16 cellular contexts compared by ENCODE assay signal in genomic region chr11:1661454-1662269, GRCh38. TPM values are rescaled to one million over a fixed set of nuclear protein-coding genes. Genes with fewer than 3 reads are reported as not detected.
DNase-seq lines count a peak whose midpoint lies in the region; ATAC-seq and TF ChIP-seq lines count a peak whose summit lies in the region.
"Not testable (repeated sequence)": the region's sequence is repeated elsewhere in the genome, so short reads cannot be mapped to it uniquely, and the experiment has no call there.
"Had no signal": no experiment of that assay in that cellular context is flagged by ENCODE, and none has a peak within 500 bp of the region (broad histone marks: within the 10 kb centered on the region; RNA-seq: fewer than 3 reads in every experiment).

No MANE protein-coding gene starts in this region.

- not testable (repeated sequence) for H3K36me3 Mint-ChIP-seq in Calu3 (ENCODE audit: insufficient read depth, unreplicated experiment); T-helper 17 cell (ENCODE audit: low read depth); naive thymus-derived CD4-positive, alpha-beta T cell

- H3K4me3 ChIP-seq in mammary epithelial cell (replicated peaks in 1 of 3; ENCODE audit: insufficient read depth in 1 of 3, low read depth in 2 of 3, low read length in 3 of 3); hepatocyte; liver (ENCODE audit: low read depth in 1 of 3, low read length in 3 of 3); naive thymus-derived CD4-positive, alpha-beta T cell (ENCODE audit: low read length): not testable (repeated sequence)

- TF ChIP-seq RAD21 in liver (IDR thresholded peaks at IDR 0.05) = not testable (repeated sequence)

- H3K79me2 ChIP-seq in mammary epithelial cell (ENCODE audit: insufficient read depth, low read length); hepatocyte: not testable (repeated sequence)

- peak overlapping the region; percentile 30 for H3K4me2 ChIP-seq in mammary epithelial cell (ENCODE audit: insufficient read depth, low read depth, low read length)
- H3K4me2 ChIP-seq in hepatocyte = not testable (repeated sequence)

- ATAC-seq in T-helper 17 cell = not testable (repeated sequence)
- peak; percentile 10 for ATAC-seq in naive thymus-derived CD4-positive, alpha-beta T cell

- intact Hi-C loops in Calu3 (cut with micrococcal nuclease; ENCODE audit: unreplicated experiment); mammary epithelial cell (cut with micrococcal nuclease); naive thymus-derived CD4-positive, alpha-beta T cell (cut with micrococcal nuclease): not testable (repeated sequence)

- H2AFZ ChIP-seq in mammary epithelial cell (ENCODE audit: low read depth, low read length); hepatocyte: not testable (repeated sequence)

- H3K9me3 ChIP-seq in T-helper 17 cell (ENCODE audit: control insufficient read depth, low read length, poor library complexity, severe bottlenecking); mammary epithelial cell (replicated peaks; ENCODE audit: insufficient read depth, low read length); hepatocyte (ENCODE audit: low read depth); liver (ENCODE audit: control insufficient read depth in 4 of 4, low read length in 3 of 4); naive thymus-derived CD4-positive, alpha-beta T cell (ENCODE audit: control insufficient read depth in 2 of 3, low read length in 3 of 3): not testable (repeated sequence)

- peak; percentile 27 for DNase-seq in Calu3
- DNase-seq in T-helper 17 cell; hepatocyte (ENCODE audit: low spot score); naive thymus-derived CD4-positive, alpha-beta T cell: not testable (repeated sequence)
- DNase-seq in mammary epithelial cell = peak; percentile 55
- peak; percentile 20 for DNase-seq in stimulated activated CD8-positive, alpha-beta memory T cell treated with anti-CD3 and anti-CD28 coated beads, Interleukin-4, amount 100 ng/mL, for 48 hours

- 13% methylated on average over 6 of the region's 25 CpGs for WGBS in mammary epithelial cell (ENCODE audit: low coverage, missing lambda C conversion rate)
- WGBS in hepatocyte (ENCODE audit: low lambda C conversion rate, missing lambda C conversion rate) = 77% methylated on average over 20 of the region's 25 CpGs
- 23% methylated on average over 21 of the region's 25 CpGs for WGBS in liver

- H4K20me1 ChIP-seq in mammary epithelial cell (ENCODE audit: insufficient read depth, low read length); hepatocyte (ENCODE audit: insufficient read depth, poor library complexity, severe bottlenecking): not testable (repeated sequence)

- TF ChIP-seq CTCF in Calu3 (IDR thresholded peaks at IDR 0.05; ENCODE audit: unreplicated experiment); mammary epithelial cell (conservative IDR thresholded peaks at IDR 0.05 in 1 of 2, IDR thresholded peaks at IDR 0.05 in 1 of 2; ENCODE audit: extremely low read depth in 1 of 2, insufficient read depth in 1 of 2, low read depth in 1 of 2, low read length in 2 of 2); hepatocyte (IDR thresholded peaks at IDR 0.05; ENCODE audit: poor library complexity); liver (IDR thresholded peaks at IDR 0.05; ENCODE audit: low read depth, low read length, missing input control): not testable (repeated sequence)

- POLR2A ChIA-PET in naive thymus-derived CD4-positive, alpha-beta T cell (lab: Charles Lee) = not testable (repeated sequence)

- H3K27me3 Mint-ChIP-seq in Calu3 (ENCODE audit: unreplicated experiment) (peaks cover 75% of the 10 kb centered on the region), T-helper 17 cell (peaks cover 39% of the 10 kb centered on the region)
- peaks cover 13 to 28% (median 19%) of the 10 kb centered on the region in 5 donors for H3K27me3 Mint-ChIP-seq in naive thymus-derived CD4-positive, alpha-beta T cell

- not testable (repeated sequence) for H3K27ac Mint-ChIP-seq in Calu3 (ENCODE audit: unreplicated experiment); T-helper 17 cell; naive thymus-derived CD4-positive, alpha-beta T cell

- dilution Hi-C loops in mammary epithelial cell (cut with HindIII; ENCODE audit: low sequenced_read_pairs) = not testable (repeated sequence)

- in situ Hi-C loops in mammary epithelial cell (cut with MboI; ENCODE audit: low sequenced_read_pairs in 2 of 2) = not testable (repeated sequence)

- CTCF ChIA-PET in Calu3 (lab: Charles Lee); mammary epithelial cell (lab: Charles Lee; ENCODE audit: low non-redundant PET); naive thymus-derived CD4-positive, alpha-beta T cell (lab: Charles Lee): not testable (repeated sequence)

- not testable (repeated sequence) for H3K9me3 Mint-ChIP-seq in Calu3 (ENCODE audit: low read depth, unreplicated experiment); naive thymus-derived CD4-positive, alpha-beta T cell

- H3K27ac ChIP-seq in mammary epithelial cell (ENCODE audit: insufficient read depth, low read depth, low read length); naive thymus-derived CD4-positive, alpha-beta T cell (ENCODE audit: low read depth, low read length): not testable (repeated sequence)
- H3K27ac ChIP-seq in hepatocyte (peak overlapping the region; percentile 63), liver (ENCODE audit: low read depth in 1 of 2, low read length in 2 of 2) (peak overlapping the region; percentile 77 to 78)

- BruUV-seq in Calu3 (replicated peaks; lab: Mats Ljungman, UMichigan); mammary epithelial cell (replicated peaks; lab: Mats Ljungman, UMichigan): not testable (repeated sequence)

- H3K4me1 ChIP-seq in mammary epithelial cell (ENCODE audit: insufficient read depth, low read length); naive thymus-derived CD4-positive, alpha-beta T cell (ENCODE audit: control insufficient read depth in 2 of 2, insufficient read depth in 2 of 2, low read length in 2 of 2): not testable (repeated sequence)
- peaks cover 12% of the 10 kb centered on the region for H3K4me1 ChIP-seq in hepatocyte (ENCODE audit: insufficient read depth)
- H3K4me1 ChIP-seq in liver (ENCODE audit: control insufficient read depth in 4 of 4, insufficient read depth in 4 of 4, low read length in 3 of 4) = peaks cover 2 to 13% (median 7%) of the 10 kb centered on the region in 4 donors

- not testable (repeated sequence) for H3K27me3 ChIP-seq in mammary epithelial cell (ENCODE audit: insufficient read depth, low read length); hepatocyte; liver (ENCODE audit: control insufficient read depth in 4 of 4, insufficient read depth in 4 of 4, low read length in 3 of 4); naive thymus-derived CD4-positive, alpha-beta T cell (ENCODE audit: control insufficient read depth in 2 of 2, insufficient read depth in 2 of 2, low read length in 2 of 2)

- not testable (repeated sequence) for H3K9ac ChIP-seq in mammary epithelial cell (ENCODE audit: insufficient read depth, low read length)
- peak overlapping the region in 1 of 2 donors; percentile 74 for H3K9ac ChIP-seq in liver (ENCODE audit: low read depth in 1 of 2, low read length in 2 of 2)

- H3K9me2 ChIP-seq in hepatocyte (replicated peaks; ENCODE audit: insufficient read depth) = not testable (repeated sequence)

- H3K4me3 Mint-ChIP-seq in Calu3 (ENCODE audit: low read depth, unreplicated experiment) = not testable (repeated sequence)
- peak overlapping the region; percentile 21 for H3K4me3 Mint-ChIP-seq in T-helper 17 cell
- H3K4me3 Mint-ChIP-seq in naive thymus-derived CD4-positive, alpha-beta T cell = peak overlapping the region in 1 of 10 donors; percentile 11

- not testable (repeated sequence) for H3K36me3 ChIP-seq in mammary epithelial cell (ENCODE audit: insufficient read depth, low read length); hepatocyte (replicated peaks; ENCODE audit: insufficient read depth, low read depth); liver (ENCODE audit: control insufficient read depth in 4 of 4, insufficient read depth in 3 of 4, low read depth in 1 of 4, low read length in 3 of 4); naive thymus-derived CD4-positive, alpha-beta T cell (ENCODE audit: control insufficient read depth in 2 of 3, insufficient read depth in 3 of 3, low read length in 3 of 3)

- not testable (repeated sequence) for H3K4me1 Mint-ChIP-seq in Calu3 (ENCODE audit: low read depth, unreplicated experiment)
- peaks cover 12% of the 10 kb centered on the region for H3K4me1 Mint-ChIP-seq in T-helper 17 cell
- peaks cover 4 to 26% (median 14%) of the 10 kb centered on the region in 7 donors for H3K4me1 Mint-ChIP-seq in naive thymus-derived CD4-positive, alpha-beta T cell

RNA-seq across cellular contexts. Expression of gene KRTAP5-5, which starts 32.1 kb away (rescaled TPM):
- total RNA-seq in Calu3 (2022) (not detected in 2 replicates), T-helper 17 cell (not detected), mammary epithelial cell (not detected), hepatocyte (not detected in 2 replicates), liver (not detected)
- polyA plus RNA-seq in mammary epithelial cell (not detected), hepatocyte (0.39 and 0.54 TPM in 2 replicates), liver (not detected)
- not detected for polyA minus RNA-seq in mammary epithelial cell
- total RNA-seq in naive thymus-derived CD4-positive, alpha-beta T cell = not detected
- polyA plus RNA-seq in naive thymus-derived CD4-positive, alpha-beta T cell = not detected
- total RNA-seq: CD4-positive, alpha-beta memory T cell; GM12878; GM23338; H9; HT-29; K562; M059J; OCI-LY7 had no signal
- polyA plus RNA-seq: AG04450; CD4-positive, alpha-beta memory T cell; GM12878; GM23338; K562 had no signal

RNA-seq across cellular contexts. Expression of gene KRTAP5-6, which starts 35.3 kb away (rescaled TPM):
- not detected in 2 replicates for total RNA-seq in Calu3 (2022)
- not detected for total RNA-seq in T-helper 17 cell
- total RNA-seq in mammary epithelial cell = not detected
- not detected for polyA plus RNA-seq in mammary epithelial cell
- polyA minus RNA-seq in mammary epithelial cell = not detected
- total RNA-seq in hepatocyte = not detected in 2 replicates
- not detected in 2 replicates for polyA plus RNA-seq in hepatocyte
- total RNA-seq in liver = under 1 TPM in 1 of 2 donors, not detected in 1; 0.84 TPM
- 1 to 10 TPM in 1 of 2 donors, not detected in 1; 1.2 TPM for polyA plus RNA-seq in liver
- total RNA-seq in naive thymus-derived CD4-positive, alpha-beta T cell = not detected
- polyA plus RNA-seq in naive thymus-derived CD4-positive, alpha-beta T cell = not detected
- total RNA-seq: CD4-positive, alpha-beta memory T cell; GM12878; GM23338; H9; HT-29; K562; M059J; OCI-LY7 had no signal
- polyA plus RNA-seq: AG04450; CD4-positive, alpha-beta memory T cell; GM12878; GM23338; K562 had no signal

RNA-seq across cellular contexts. Expression of gene KRTAP5-4, which starts 39.7 kb away (rescaled TPM):
- total RNA-seq in Calu3 (2022) (not detected in 2 replicates), T-helper 17 cell (not detected), mammary epithelial cell (not detected), hepatocyte (not detected in 2 replicates), liver (not detected)
- polyA plus RNA-seq in mammary epithelial cell (not detected), hepatocyte (not detected in 2 replicates), liver (not detected)
- not detected for polyA minus RNA-seq in mammary epithelial cell
- total RNA-seq in naive thymus-derived CD4-positive, alpha-beta T cell = not detected
- polyA plus RNA-seq in naive thymus-derived CD4-positive, alpha-beta T cell = not detected
- total RNA-seq: CD4-positive, alpha-beta memory T cell; GM12878; GM23338; H9; HT-29; K562; M059J; OCI-LY7 had no signal
- polyA plus RNA-seq: AG04450; CD4-positive, alpha-beta memory T cell; GM12878; GM23338; K562 had no signal

RNA-seq across cellular contexts. Expression of gene KRTAP5-3, which starts 53.4 kb away (rescaled TPM):
- total RNA-seq in Calu3 (2022) = not detected in 2 replicates
- not detected for total RNA-seq in T-helper 17 cell
- not detected for total RNA-seq in mammary epithelial cell
- polyA plus RNA-seq in mammary epithelial cell = not detected
- not detected for polyA minus RNA-seq in mammary epithelial cell
- not detected in 2 replicates for total RNA-seq in hepatocyte
- polyA plus RNA-seq in hepatocyte = not detected in 2 replicates
- total RNA-seq in liver = not detected
- polyA plus RNA-seq in liver = not detected
- not detected for total RNA-seq in naive thymus-derived CD4-positive, alpha-beta T cell
- polyA plus RNA-seq in naive thymus-derived CD4-positive, alpha-beta T cell = not detected
- total RNA-seq: CD4-positive, alpha-beta memory T cell; GM12878; GM23338; H9; HT-29; K562; M059J; OCI-LY7 had no signal
- polyA plus RNA-seq: AG04450; CD4-positive, alpha-beta memory T cell; GM12878; GM23338; K562 had no signal
